ENCODE assay signal across 24 cellular contexts in genomic region chr7:94648731-94649130, GRCh38. TPM values are rescaled to one million over a fixed set of nuclear protein-coding genes. Genes with fewer than 3 reads are reported as not detected.
"Had no signal": no experiment of that assay in that cellular context is flagged by ENCODE, and none has a peak within 500 bp of the region (broad histone marks: within the 10 kb centered on the region; RNA-seq: fewer than 3 reads in every experiment).

No MANE protein-coding gene starts in this region.

- H3K36me3 ChIP-seq: cardiac muscle cell, left lung, pancreas, right atrium auricular region, thyroid gland had no signal

- ATAC-seq: activated CD8-positive, alpha-beta T cell treated with anti-CD3 and anti-CD28 coated beads, Interleukin-2, amount 10 ng/mL, durations not matched to agents 7 days and 5 days; activated naive CD8-positive, alpha-beta T cell treated with anti-CD3 and anti-CD28 coated beads, Interleukin-2, amount 50 U/mL, for 24 hours; body of pancreas; left lung; natural killer cell treated with Interleukin-12 subunit alpha and Interleukin-12 subunit beta and Interleukin-15 and Interleukin-18, amount 100 ng/mL, for 72 hours; pancreas; psoas muscle had no signal

- H3K27ac ChIP-seq: body of pancreas, cardiac muscle cell, left lung, pancreas, psoas muscle, right atrium auricular region, thyroid gland, VCaP had no signal

- H3K9me3 ChIP-seq: body of pancreas, left lung, pancreas, psoas muscle, right atrium auricular region, thyroid gland had no signal

- H3K27me3 ChIP-seq: cardiac muscle cell, right atrium auricular region, thyroid gland had no signal

- H3K4me1 ChIP-seq: body of pancreas, left lung, pancreas, psoas muscle, thyroid gland had no signal

- H3K4me3 ChIP-seq: body of pancreas, cardiac muscle cell, left lung, lung, pancreas, psoas muscle, right atrium auricular region, thyroid gland had no signal

- DNase-seq: activated CD4-positive, alpha-beta T cell treated with anti-CD3 and anti-CD28 coated beads for 1 hour; activated CD4-positive, alpha-beta T cell treated with anti-CD3 and anti-CD28 coated beads, Interleukin-2, amount 50 U/mL, for 1 hour; activated CD8-positive, alpha-beta T cell treated with anti-CD3 and anti-CD28 coated beads, Interleukin-2, amount 10 ng/mL, durations not matched to agents 7 days and 5 days; activated gamma-delta T cell; activated naive CD4-positive, alpha-beta T cell treated with anti-CD3 and anti-CD28 coated beads, Interleukin-2, amount 50 U/mL, for 16 hours; activated naive CD8-positive, alpha-beta T cell treated with anti-CD3 and anti-CD28 coated beads, Interleukin-2, amount 50 U/mL, for 24 hours; body of pancreas; erythroblast; foreskin fibroblast; immature natural killer cell; kidney glomerular epithelial cell; pancreas; psoas muscle; stimulated activated CD4-positive, alpha-beta T cell treated with anti-CD3 and anti-CD28 coated beads, Interleukin-12 subunit alpha, Interleukin-12 subunit beta, amount 100 ng/mL, for 4 hours; stimulated activated CD4-positive, alpha-beta T cell treated with anti-CD3 and anti-CD28 coated beads, Interleukin-4, amount 100 ng/mL, for 4 hours; substantia nigra; thyroid gland had no signal

RNA-seq across cellular contexts. Expression of gene SGCE, which starts 7.2 kb away (rescaled TPM):
- total RNA-seq: activated CD8-positive, alpha-beta T cell treated with anti-CD3 and anti-CD28 coated beads, Interleukin-2, amount 10 ng/mL, durations not matched to agents 7 days and 5 days; activated T-helper 1 cell treated with anti-CD3 and anti-CD28 coated beads, Interleukin-12 subunit alpha, Interleukin-12 subunit beta, Interleukin-2, Interleukin-4 antibody, amounts not matched to agents 30 ng/mL and 10 ng/mL and 1 ng/mL, durations not matched to agents 14 hours and 24 hours and 36 hours had no signal
